29 cellular contexts compared by ENCODE assay signal in genomic region chr10:75449320-75450061, GRCh38. TPM values are rescaled to one million over a fixed set of nuclear protein-coding genes. Genes with fewer than 3 reads are reported as not detected.
DNase-seq lines count a peak whose midpoint lies in the region; ATAC-seq and TF ChIP-seq lines count a peak whose summit lies in the region.
"Had no signal": no experiment of that assay in that cellular context is flagged by ENCODE, and none has a peak within 500 bp of the region (broad histone marks: within the 10 kb centered on the region; RNA-seq: fewer than 3 reads in every experiment).

No MANE protein-coding gene starts in this region.

- no peak overlapping the region for H2AK5ac ChIP-seq in neuronal stem cell (ENCODE audit: low read depth, low read length)

- H2BK5ac ChIP-seq in neuronal stem cell (ENCODE audit: low read length): no peak overlapping the region

- no peaks in the 10 kb centered on the region for H3K9me3 ChIP-seq in colonic mucosa
- H3K9me3 ChIP-seq in neuronal stem cell (replicated peaks in 1 of 2; ENCODE audit: control insufficient read depth in 2 of 2, insufficient read depth in 1 of 2, low read depth in 1 of 2, low read length in 2 of 2): peaks cover 3 to 4% of the 10 kb centered on the region in 2 donors
- H3K9me3 ChIP-seq: neutrophil, thyroid gland had no signal

- intact Hi-C loops in colonic mucosa (cut with DNase I): no loop called here
- intact Hi-C loops in left colon (cut with DNase I, micrococcal nuclease): no loop called here

- no peak overlapping the region for H2BK12ac ChIP-seq in neuronal stem cell (ENCODE audit: low read length)

- H3K27me3 ChIP-seq in colonic mucosa (no peaks in the 10 kb centered on the region), neuronal stem cell (ENCODE audit: control insufficient read depth in 3 of 3, insufficient read depth in 3 of 3, low read depth in 1 of 3, low read length in 3 of 3) (peaks cover 0 to 7% (median 3%) of the 10 kb centered on the region in 3 experiments)
- H3K27me3 ChIP-seq: neutrophil, stomach, thyroid gland had no signal

- H3K23ac ChIP-seq in neuronal stem cell (ENCODE audit: low read depth, low read length, poor library complexity): no peak overlapping the region

- WGBS in neuronal stem cell (ENCODE audit: extremely low coverage in 2 of 2, insufficient read length in 2 of 2, insufficient replicate concordance in 1 of 2), 2 donors: no CpG with 5 or more reads among the region's 7 CpGs

- H2BK120ac ChIP-seq in neuronal stem cell (ENCODE audit: low read depth, low read length): no peak overlapping the region

- no peak overlapping the region for H4K8ac ChIP-seq in neuronal stem cell (ENCODE audit: low read depth, low read length)

- H3K18ac ChIP-seq in neuronal stem cell (ENCODE audit: low read length): no peak overlapping the region

- H3K14ac ChIP-seq in neuronal stem cell (ENCODE audit: low read length): no peak overlapping the region

- H3K79me1 ChIP-seq in neuronal stem cell (ENCODE audit: low read depth, low read length): no peaks in the 10 kb centered on the region

- no peak overlapping the region for H2BK15ac ChIP-seq in neuronal stem cell (ENCODE audit: low read length)

- H3K4ac ChIP-seq in neuronal stem cell (ENCODE audit: low read length): no peak overlapping the region

- H3K4me1 ChIP-seq in colonic mucosa: no peaks in the 10 kb centered on the region
- H3K4me1 ChIP-seq in neuronal stem cell (ENCODE audit: control insufficient read depth in 2 of 2, insufficient read depth in 1 of 2, low read depth in 1 of 2, low read length in 2 of 2): peaks cover 14 to 35% of the 10 kb centered on the region in 2 donors
- H3K4me1 ChIP-seq: thyroid gland had no signal

- H2AFZ ChIP-seq in neuronal stem cell (ENCODE audit: low read length): peak overlapping the region; percentile 13

- H3K27ac ChIP-seq in colonic mucosa (no peak overlapping the region), neuronal stem cell (replicated peaks; ENCODE audit: low read length) (no peak overlapping the region)
- H3K27ac ChIP-seq: 22Rv1, coronary artery, neutrophil, RWPE1, SK-N-MC, stomach, thyroid gland had no signal

- H4K91ac ChIP-seq in neuronal stem cell (ENCODE audit: low read depth, low read length, poor library complexity): no peak overlapping the region

- H3K4me2 ChIP-seq in neuronal stem cell (ENCODE audit: insufficient read depth, low read length, poor library complexity, severe bottlenecking): no peak overlapping the region

- no peak overlapping the region for H3K9ac ChIP-seq in colonic mucosa (ENCODE audit: low read depth in 2 of 2, low read length in 2 of 2)
- H3K9ac ChIP-seq in neuronal stem cell (ENCODE audit: low read depth, low read length, poor library complexity): no peak overlapping the region

- H3K36me3 ChIP-seq in colonic mucosa (no peaks in the 10 kb centered on the region), neuronal stem cell (replicated peaks in 1 of 2; ENCODE audit: control insufficient read depth in 2 of 2, insufficient read depth in 2 of 2, low read length in 2 of 2) (no peaks in the 10 kb centered on the region)
- H3K36me3 ChIP-seq: thyroid gland had no signal

- peak; percentile 21 for DNase-seq in NCI-H1105 treated with DMSO at 0.1 percent for 48 hours (lab: John Stamatoyannopoulos, UW)
- no peak for DNase-seq in NCI-H1105 (lab: John Stamatoyannopoulos, UW)
- DNase-seq in colonic mucosa: peak; percentile 29
- no peak for DNase-seq in left colon
- no peak for DNase-seq in neuronal stem cell (ENCODE audit: low spot score)
- no peak for DNase-seq in NCI-H82 (lab: John Stamatoyannopoulos, UW)
- no peak for DNase-seq in activated T-cell treated with anti-CD3 and anti-CD28 coated beads, Interleukin-2, amount 50 U/mL, for 1 hour
- no peak for DNase-seq in AG08395 (ENCODE audit: low spot score)
- DNase-seq: activated CD4-positive, alpha-beta memory T cell treated with anti-CD3 and anti-CD28 coated beads for 36 hours; activated CD8-positive, alpha-beta memory T cell treated with anti-CD3 and anti-CD28 coated beads, Interleukin-2, amount 50 U/mL, for 4 hours; anterior cingulate cortex; CD4-positive, CD25-positive, alpha-beta regulatory T cell; effector memory CD4-positive, alpha-beta T cell; erythroblast; immature natural killer cell; Kasumi-1; MV-4-11; NCI-H226; stimulated activated CD8-positive, alpha-beta memory T cell treated with anti-CD3 and anti-CD28 coated beads, Interleukin-4, amount 100 ng/mL, for 48 hours; stomach; thyroid gland had no signal

- no peak for TF ChIP-seq CTCF in colonic mucosa (IDR thresholded peaks at IDR 0.05)

- ATAC-seq in left colon: peak; percentile 77
- ATAC-seq: activated CD4-positive, CD25-positive, alpha-beta regulatory T cell treated with anti-CD3 and anti-CD28 coated beads, Interleukin-2, amount 50 U/mL, for 24 hours; activated T-helper 17 cell treated with anti-CD3 and anti-CD28 coated beads, Interleukin-2, amount 50 U/mL, for 72 hours had no signal

- no peak overlapping the region for H3K4me3 ChIP-seq in colonic mucosa
- no peak overlapping the region for H3K4me3 ChIP-seq in neuronal stem cell (ENCODE audit: low read length in 2 of 2)
- H3K4me3 ChIP-seq: coronary artery, SK-N-MC, stomach, thyroid gland had no signal

RNA-seq across cellular contexts. Expression of gene LRMDA, which starts 18.1 kb away (rescaled TPM):
- 1 to 10 TPM; 2.5 to 5.2 TPM for total RNA-seq in colonic mucosa
- 10 to 100 TPM in 1 of 2 donors, 1 to 10 TPM in 1; 8.1 to 10.6 TPM for total RNA-seq in left colon
- polyA plus RNA-seq in neuronal stem cell (2013, experiment 1 of 2): 0.22 TPM
- 0.15 TPM for polyA plus RNA-seq in neuronal stem cell (2013, experiment 2 of 2)
- total RNA-seq: activated CD4-positive, alpha-beta memory T cell treated with anti-CD3 and anti-CD28 coated beads for 36 hours; activated T-helper 17 cell treated with anti-CD3 and anti-CD28 coated beads, Interleukin-2, amount 50 U/mL, for 72 hours; T-helper 1 cell treated with Interleukin-12 subunit alpha and Interleukin-12 subunit beta and Interleukin-4 antibody, amounts not matched to agents 30 ng/mL and 1 ng/mL, for 36 hours had no signal
- polyA plus RNA-seq: CD4-positive, CD25-positive, alpha-beta regulatory T cell had no signal

RNA-seq across cellular contexts. Expression of gene ZNF503, which starts 47.9 kb away (rescaled TPM):
- total RNA-seq in colonic mucosa (1 to 10 TPM; 3.6 to 8.0 TPM), left colon (1 to 10 TPM; 3.8 to 9.9 TPM)
- polyA plus RNA-seq in neuronal stem cell (2013, experiment 1 of 2): 9.9 TPM
- polyA plus RNA-seq in neuronal stem cell (2013, experiment 2 of 2): 11.2 TPM
- total RNA-seq: CD4-positive, CD25-positive, alpha-beta regulatory T cell; T-helper 1 cell treated with Interleukin-12 subunit alpha and Interleukin-12 subunit beta and Interleukin-4 antibody, amounts not matched to agents 30 ng/mL and 1 ng/mL, for 36 hours had no signal
- polyA plus RNA-seq: CD4-positive, CD25-positive, alpha-beta regulatory T cell had no signal

Comparison
In these comparisons a context has a peak if more than half of its experiments do, and no peak if none do; other contexts are left out.
1. DNase-seq: peak in NCI-H1105 treated with DMSO at 0.1 percent for 48 hours (single experiment) and colonic mucosa (single experiment); none in NCI-H1105 (single experiment), left colon (0 of 2), neuronal stem cell (single experiment), NCI-H82 (single experiment), activated T-cell treated with anti-CD3 and anti-CD28 coated beads, Interleukin-2, amount 50 U/mL, for 1 hour (single experiment) and AG08395 (single experiment).